ENCODE assay signal across 20 cellular contexts in genomic region chr13:63048648-63049047, GRCh38.
DNase-seq lines count a peak whose midpoint lies in the region; FAIRE-seq and TF ChIP-seq lines count a peak whose summit lies in the region.
"Had no signal": no experiment of that assay in that cellular context is flagged by ENCODE, and none has a peak within 500 bp of the region (broad histone marks: within the 10 kb centered on the region; RNA-seq: fewer than 3 reads in every experiment).

No MANE protein-coding gene starts in this region.

- TF ChIP-seq EP300 in Ishikawa (IDR thresholded peaks at IDR 0.05; ENCODE audit: borderline replicate concordance) = no peak

- H4K20me1 ChIP-seq in astrocyte (ENCODE audit: insufficient read depth, low read length) (no peaks in the 10 kb centered on the region), osteoblast (ENCODE audit: insufficient read depth, low read length) (no peaks in the 10 kb centered on the region)
- H4K20me1 ChIP-seq: BLaER1 treated with 17β-estradiol and CSF1 and Interleukin-3, amounts not matched to agents 10 nM and 100 nM had no signal

- TF ChIP-seq RAD21 in Ishikawa (IDR thresholded peaks at IDR 0.05; ENCODE audit: low read depth) = peak; percentile 24; the same call in 1 of the 2 replicates

- H3K4me2 ChIP-seq in astrocyte (ENCODE audit: low read length) = no peak overlapping the region
- H3K4me2 ChIP-seq in osteoblast (ENCODE audit: insufficient read depth, low read length) = no peak overlapping the region
- H3K4me2 ChIP-seq: BLaER1 treated with 17β-estradiol and CSF1 and Interleukin-3, amounts not matched to agents 10 nM and 100 nM; smooth muscle cell had no signal

- peak; percentile 41 for TF ChIP-seq CTCF in C4-2B (conservative IDR thresholded peaks at IDR 0.05)
- no peak for TF ChIP-seq CTCF in astrocyte (IDR thresholded peaks at IDR 0.05; ENCODE audit: insufficient read depth, low read depth, low read length)
- TF ChIP-seq CTCF in osteoblast (IDR thresholded peaks at IDR 0.05; ENCODE audit: extremely low read depth, low read depth, low read length) = peak; percentile 8

- FAIRE-seq in astrocyte (lab: Jason Lieb, UNC) = peak; percentile 67

- H3K36me3 Mint-ChIP-seq in astrocyte (ENCODE audit: low read depth, unreplicated experiment) = no peaks in the 10 kb centered on the region

- no peaks in the 10 kb centered on the region for H3K4me1 ChIP-seq in astrocyte (ENCODE audit: insufficient read depth, low read length)
- no peaks in the 10 kb centered on the region for H3K4me1 ChIP-seq in osteoblast (ENCODE audit: insufficient read depth, low read length)
- H3K4me1 ChIP-seq: BLaER1 treated with 17β-estradiol and CSF1 and Interleukin-3, amounts not matched to agents 10 nM and 100 nM; colonic mucosa; SJSA1 had no signal

- no peak overlapping the region for H3K27ac ChIP-seq in C4-2B
- H3K27ac ChIP-seq in astrocyte (ENCODE audit: low read depth, low read length) = no peak overlapping the region
- H3K27ac ChIP-seq in osteoblast (ENCODE audit: low read depth, low read length) = no peak overlapping the region
- H3K27ac ChIP-seq: BLaER1 treated with 17β-estradiol and CSF1 and Interleukin-3, amounts not matched to agents 10 nM and 100 nM; colonic mucosa; SJSA1 had no signal

- H3K9ac ChIP-seq in astrocyte (ENCODE audit: low read length) = no peak overlapping the region
- H3K9ac ChIP-seq: BLaER1 treated with 17β-estradiol and CSF1 and Interleukin-3, amounts not matched to agents 10 nM and 100 nM had no signal

- H3K4me1 Mint-ChIP-seq in astrocyte (ENCODE audit: low read depth, unreplicated experiment) = peaks cover 6% of the 10 kb centered on the region
- H3K4me1 Mint-ChIP-seq: activated CD4-positive, alpha-beta T cell treated with anti-CD3 and anti-CD28 coated beads, Interleukin-2, amount 10 ng/mL, durations not matched to agents 24 days and 14 days had no signal

- no peak overlapping the region for H2AFZ ChIP-seq in astrocyte (ENCODE audit: low read depth, low read length)
- no peak overlapping the region for H2AFZ ChIP-seq in osteoblast (ENCODE audit: low read length)

- H3K4me3 Mint-ChIP-seq in astrocyte (ENCODE audit: unreplicated experiment) = no peak overlapping the region
- H3K4me3 Mint-ChIP-seq: activated CD4-positive, alpha-beta T cell treated with anti-CD3 and anti-CD28 coated beads, Interleukin-2, amount 10 ng/mL, durations not matched to agents 24 days and 14 days had no signal

- no peaks in the 10 kb centered on the region for H3K9me3 Mint-ChIP-seq in astrocyte (ENCODE audit: unreplicated experiment)

- H3K27me3 ChIP-seq in astrocyte (ENCODE audit: insufficient read depth, low read length) = no peaks in the 10 kb centered on the region
- no peaks in the 10 kb centered on the region for H3K27me3 ChIP-seq in osteoblast (ENCODE audit: insufficient read depth, low read length)
- H3K27me3 ChIP-seq: BLaER1 treated with 17β-estradiol and CSF1 and Interleukin-3, amounts not matched to agents 10 nM and 100 nM; colonic mucosa; SJSA1 had no signal

- H3K4me3 ChIP-seq in astrocyte (ENCODE audit: insufficient read depth, low read depth, low read length) (no peak overlapping the region), osteoblast (ENCODE audit: insufficient read depth, low read length) (no peak overlapping the region)
- H3K4me3 ChIP-seq: BLaER1 treated with 17β-estradiol and CSF1 and Interleukin-3, amounts not matched to agents 10 nM and 100 nM; colonic mucosa; SJSA1; smooth muscle cell had no signal

- H3K79me2 ChIP-seq in astrocyte (ENCODE audit: insufficient read depth, low read length) (no peaks in the 10 kb centered on the region), osteoblast (ENCODE audit: insufficient read depth, low read length) (no peaks in the 10 kb centered on the region)

- H3K27me3 Mint-ChIP-seq in astrocyte (ENCODE audit: low read depth, unreplicated experiment) = no peaks in the 10 kb centered on the region
- H3K27me3 Mint-ChIP-seq: activated CD4-positive, alpha-beta T cell treated with anti-CD3 and anti-CD28 coated beads, Interleukin-2, amount 10 ng/mL, durations not matched to agents 24 days and 14 days had no signal

- H3K36me3 ChIP-seq in astrocyte (ENCODE audit: insufficient read depth, low read length) = no peaks in the 10 kb centered on the region
- H3K36me3 ChIP-seq in osteoblast (ENCODE audit: insufficient read depth, low read length) = no peaks in the 10 kb centered on the region
- H3K36me3 ChIP-seq: BLaER1 treated with 17β-estradiol and CSF1 and Interleukin-3, amounts not matched to agents 10 nM and 100 nM; colonic mucosa; SJSA1 had no signal

- H3K27ac Mint-ChIP-seq in astrocyte (ENCODE audit: unreplicated experiment) = no peak overlapping the region
- H3K27ac Mint-ChIP-seq: activated CD4-positive, alpha-beta T cell treated with anti-CD3 and anti-CD28 coated beads, Interleukin-2, amount 10 ng/mL, durations not matched to agents 24 days and 14 days had no signal

- DNase-seq in astrocyte (ENCODE audit: low read depth) (no peak), osteoblast (ENCODE audit: insufficient read length, low spot score, missing footprints) (no peak), LoVo (ENCODE audit: low spot score) (no peak), NCI-H226 (no peak), NCI-H128 (lab: John Stamatoyannopoulos, UW; ENCODE audit: unreplicated experiment) (no peak)
- DNase-seq: activated CD4-positive, alpha-beta T cell treated with anti-CD3 and anti-CD28 coated beads, Interleukin-2, amount 10 ng/mL, durations not matched to agents 24 days and 14 days; activated naive CD4-positive, alpha-beta T cell treated with Interleukin-2 at 50 U/mL for 16 hours; activated T-cell treated with anti-CD3 and anti-CD28 coated beads for 4 hours; aorta; colonic mucosa; GOT3; KG1; NCI-H1436; posterior cingulate gyrus; T1000 had no signal

- H3K9me3 ChIP-seq in astrocyte (ENCODE audit: insufficient read depth, low read depth, low read length) (no peaks in the 10 kb centered on the region), osteoblast (ENCODE audit: low read depth, low read length) (no peaks in the 10 kb centered on the region)
- H3K9me3 ChIP-seq: BLaER1 treated with 17β-estradiol and CSF1 and Interleukin-3, amounts not matched to agents 10 nM and 100 nM; colonic mucosa; SJSA1 had no signal

TF ChIP-seq in Ishikawa, 13 proteins besides CTCF, POLR2A, EP300 and RAD21:
- TF ChIP-seq YY1 (IDR thresholded peaks at IDR 0.05; ENCODE audit: low read depth) (no peak), TEAD4 (IDR thresholded peaks at IDR 0.05) (no peak), CEBPB (IDR thresholded peaks at IDR 0.05) (no peak), NFIC (IDR thresholded peaks at IDR 0.05) (no peak), TAF1 (IDR thresholded peaks at IDR 0.05; ENCODE audit: low read depth) (no peak), USF1 (IDR thresholded peaks at IDR 0.05) (no peak), ZBTB7A (IDR thresholded peaks at IDR 0.05; ENCODE audit: low read depth) (no peak), MAX (IDR thresholded peaks at IDR 0.05) (no peak), CREB1 (IDR thresholded peaks at IDR 0.05; ENCODE audit: low read depth) (no peak), TCF12 (IDR thresholded peaks at IDR 0.05; ENCODE audit: low read depth) (no peak), FOXM1 (IDR thresholded peaks at IDR 0.05; ENCODE audit: borderline replicate concordance, low read depth) (no peak), EGR1 (IDR thresholded peaks at IDR 0.05) (no peak)
- TF ChIP-seq, protein P1, sequence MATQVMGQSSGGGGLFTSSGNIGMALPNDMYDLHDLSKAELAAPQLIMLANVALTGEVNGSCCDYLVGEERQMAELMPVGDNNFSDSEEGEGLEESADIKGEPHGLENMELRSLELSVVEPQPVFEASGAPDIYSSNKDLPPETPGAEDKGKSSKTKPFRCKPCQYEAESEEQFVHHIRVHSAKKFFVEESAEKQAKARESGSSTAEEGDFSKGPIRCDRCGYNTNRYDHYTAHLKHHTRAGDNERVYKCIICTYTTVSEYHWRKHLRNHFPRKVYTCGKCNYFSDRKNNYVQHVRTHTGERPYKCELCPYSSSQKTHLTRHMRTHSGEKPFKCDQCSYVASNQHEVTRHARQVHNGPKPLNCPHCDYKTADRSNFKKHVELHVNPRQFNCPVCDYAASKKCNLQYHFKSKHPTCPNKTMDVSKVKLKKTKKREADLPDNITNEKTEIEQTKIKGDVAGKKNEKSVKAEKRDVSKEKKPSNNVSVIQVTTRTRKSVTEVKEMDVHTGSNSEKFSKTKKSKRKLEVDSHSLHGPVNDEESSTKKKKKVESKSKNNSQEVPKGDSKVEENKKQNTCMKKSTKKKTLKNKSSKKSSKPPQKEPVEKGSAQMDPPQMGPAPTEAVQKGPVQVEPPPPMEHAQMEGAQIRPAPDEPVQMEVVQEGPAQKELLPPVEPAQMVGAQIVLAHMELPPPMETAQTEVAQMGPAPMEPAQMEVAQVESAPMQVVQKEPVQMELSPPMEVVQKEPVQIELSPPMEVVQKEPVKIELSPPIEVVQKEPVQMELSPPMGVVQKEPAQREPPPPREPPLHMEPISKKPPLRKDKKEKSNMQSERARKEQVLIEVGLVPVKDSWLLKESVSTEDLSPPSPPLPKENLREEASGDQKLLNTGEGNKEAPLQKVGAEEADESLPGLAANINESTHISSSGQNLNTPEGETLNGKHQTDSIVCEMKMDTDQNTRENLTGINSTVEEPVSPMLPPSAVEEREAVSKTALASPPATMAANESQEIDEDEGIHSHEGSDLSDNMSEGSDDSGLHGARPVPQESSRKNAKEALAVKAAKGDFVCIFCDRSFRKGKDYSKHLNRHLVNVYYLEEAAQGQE (IDR thresholded peaks at IDR 0.05; ENCODE audit: low read depth) = no peak
